1 cellular context compared by ENCODE assay signal in the genomic region with DNA sequence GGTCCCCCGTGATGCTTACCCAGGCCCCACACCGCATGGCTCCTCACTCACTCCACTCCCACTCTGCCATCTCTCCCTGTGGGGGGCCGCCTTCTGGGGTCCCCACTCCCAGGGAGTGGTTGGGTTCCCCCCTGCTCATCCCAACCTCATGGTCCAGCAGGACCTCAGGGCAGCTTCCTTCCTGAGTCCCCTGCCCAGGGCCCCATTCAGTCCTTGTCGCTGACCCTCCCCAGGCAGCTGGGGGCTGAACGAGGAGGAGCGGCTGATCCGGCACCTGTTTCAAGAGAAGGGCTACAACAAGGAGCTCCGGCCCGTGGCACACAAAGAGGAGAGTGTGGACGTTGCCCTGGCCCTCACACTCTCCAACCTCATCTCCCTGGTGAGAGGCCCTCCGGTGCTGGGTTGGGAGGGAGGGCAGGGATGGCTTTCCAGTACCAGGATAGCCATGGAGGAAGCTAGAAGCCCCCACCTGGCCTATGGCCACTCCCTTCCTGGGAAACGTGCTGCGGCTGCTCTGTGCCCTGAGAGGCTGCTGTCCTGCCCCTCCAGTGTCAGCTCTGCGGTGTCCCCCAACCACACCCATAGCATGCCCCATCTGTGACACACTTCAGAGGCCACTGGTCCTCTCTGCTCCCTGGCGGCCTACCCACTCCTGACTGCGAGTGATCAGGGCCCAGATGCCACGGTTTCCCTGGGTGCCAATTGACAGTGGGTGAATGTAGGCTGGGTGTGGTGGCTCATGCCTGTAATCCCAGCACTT.
TF ChIP-seq lines count a peak whose summit lies in the region.

No MANE protein-coding gene starts in this region.

TF ChIP-seq in H1, 55 proteins besides CTCF, POLR2A, EP300 and RAD21:
- TF ChIP-seq GABPA (IDR thresholded peaks at IDR 0.05; ENCODE audit: borderline replicate concordance, insufficient read depth, low read length), result no peak
- TF ChIP-seq SP1 (IDR thresholded peaks at IDR 0.05; ENCODE audit: low read depth, low read length), result no peak
- TF ChIP-seq SIN3A (conservative IDR thresholded peaks at IDR 0.05 in 1 of 2, IDR thresholded peaks at IDR 0.05 in 1 of 2; ENCODE audit: low read depth in 1 of 2, low read length in 2 of 2), result no peak
- no peak for TF ChIP-seq ZNF274 (IDR thresholded peaks at IDR 0.05; ENCODE audit: borderline replicate concordance, extremely low read depth, low read length)
- TF ChIP-seq TEAD4 (IDR thresholded peaks at IDR 0.05; ENCODE audit: low read depth, low read length), result no peak
- TF ChIP-seq GTF2F1 (IDR thresholded peaks at IDR 0.05; ENCODE audit: borderline replicate concordance, low read depth, low read length), result no peak
